1 cellular context compared by ENCODE assay signal in the genomic region with DNA sequence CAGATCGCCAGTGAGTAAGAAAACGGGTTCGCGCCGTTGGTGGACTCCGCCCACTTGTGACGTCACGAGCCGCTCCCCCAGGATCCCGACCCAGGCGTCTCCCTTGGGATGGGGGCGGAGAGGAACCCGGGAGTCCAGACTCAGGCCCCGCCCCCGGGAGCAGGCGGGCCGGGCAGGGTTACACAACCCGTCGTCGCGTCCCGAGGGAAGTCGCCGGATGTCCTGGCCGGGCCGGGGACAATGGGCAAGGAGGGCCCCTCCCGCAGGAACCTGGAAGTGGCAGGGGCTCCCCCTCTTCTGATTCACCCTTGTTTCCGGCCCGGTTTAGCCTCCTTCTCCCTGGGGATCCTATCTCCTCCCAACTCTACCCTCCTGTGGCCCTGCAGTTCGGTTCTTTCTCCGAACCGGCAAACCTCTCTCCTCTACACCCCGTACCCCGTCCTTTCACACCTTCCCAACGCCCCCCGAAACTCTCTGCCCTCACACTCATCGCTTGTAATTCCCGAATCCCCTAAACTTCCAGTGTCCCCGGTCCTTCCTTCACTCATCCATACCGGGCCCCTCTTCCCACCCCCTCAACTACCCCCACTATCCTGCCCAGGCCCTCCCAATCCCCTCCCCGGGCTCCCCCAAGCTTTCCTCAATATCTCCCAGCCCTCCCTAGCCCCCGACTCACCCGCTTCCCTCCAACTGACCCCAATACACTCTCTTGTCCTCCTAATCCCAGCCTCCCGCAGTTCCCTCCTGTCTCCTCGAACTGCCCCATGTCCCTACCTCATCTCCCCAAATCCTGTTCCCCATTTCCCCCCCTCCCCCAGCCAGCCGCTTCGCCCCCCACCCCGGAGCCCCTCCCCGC.
A peak's percentile ranks its signal among the peaks of the same experiment; 100 is the strongest.
TF ChIP-seq lines count a peak whose summit lies in the region.

No MANE protein-coding gene starts in this region.

TF ChIP-seq in WTC11, 78 proteins besides CTCF, POLR2A, EP300 and RAD21 (continued from another document):
- TF ChIP-seq, protein P1, sequence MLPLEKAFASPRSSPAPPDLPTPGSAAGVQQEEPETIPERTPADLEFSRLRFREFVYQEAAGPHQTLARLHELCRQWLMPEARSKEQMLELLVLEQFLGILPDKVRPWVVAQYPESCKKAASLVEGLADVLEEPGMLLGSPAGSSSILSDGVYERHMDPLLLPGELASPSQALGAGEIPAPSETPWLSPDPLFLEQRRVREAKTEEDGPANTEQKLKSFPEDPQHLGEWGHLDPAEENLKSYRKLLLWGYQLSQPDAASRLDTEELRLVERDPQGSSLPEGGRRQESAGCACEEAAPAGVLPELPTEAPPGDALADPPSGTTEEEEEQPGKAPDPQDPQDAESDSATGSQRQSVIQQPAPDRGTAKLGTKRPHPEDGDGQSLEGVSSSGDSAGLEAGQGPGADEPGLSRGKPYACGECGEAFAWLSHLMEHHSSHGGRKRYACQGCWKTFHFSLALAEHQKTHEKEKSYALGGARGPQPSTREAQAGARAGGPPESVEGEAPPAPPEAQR (CRISPR knock-in tag; IDR thresholded peaks at IDR 0.05) = no peak
- TF ChIP-seq FOXK1 (CRISPR knock-in tag; IDR thresholded peaks at IDR 0.05) (0 out of 2 replicates have a peak, but pooled peaks have one; percentile 14), SP1 (CRISPR knock-in tag; conservative IDR thresholded peaks at IDR 0.05) (peak; percentile 77; the same call in 1 of the 2 replicates), GTF2I (CRISPR knock-in tag; conservative IDR thresholded peaks at IDR 0.05) (no peak), MXD4 (CRISPR knock-in tag; IDR thresholded peaks at IDR 0.05; ENCODE audit: borderline replicate concordance) (no peak), ZNF423 (CRISPR knock-in tag; IDR thresholded peaks at IDR 0.05) (peak; percentile 61; the same call in 1 of the 2 replicates), ELF4 (CRISPR knock-in tag; IDR thresholded peaks at IDR 0.05; ENCODE audit: low read depth) (no peak), TEAD1 (CRISPR knock-in tag; IDR thresholded peaks at IDR 0.05) (peak; percentile 11; the same call in 1 of the 2 replicates)
- TF ChIP-seq, protein P2, sequence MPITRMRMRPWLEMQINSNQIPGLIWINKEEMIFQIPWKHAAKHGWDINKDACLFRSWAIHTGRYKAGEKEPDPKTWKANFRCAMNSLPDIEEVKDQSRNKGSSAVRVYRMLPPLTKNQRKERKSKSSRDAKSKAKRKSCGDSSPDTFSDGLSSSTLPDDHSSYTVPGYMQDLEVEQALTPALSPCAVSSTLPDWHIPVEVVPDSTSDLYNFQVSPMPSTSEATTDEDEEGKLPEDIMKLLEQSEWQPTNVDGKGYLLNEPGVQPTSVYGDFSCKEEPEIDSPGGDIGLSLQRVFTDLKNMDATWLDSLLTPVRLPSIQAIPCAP (CRISPR knock-in tag; IDR thresholded peaks at IDR 0.05) = no peak
- TF ChIP-seq, protein P3, sequence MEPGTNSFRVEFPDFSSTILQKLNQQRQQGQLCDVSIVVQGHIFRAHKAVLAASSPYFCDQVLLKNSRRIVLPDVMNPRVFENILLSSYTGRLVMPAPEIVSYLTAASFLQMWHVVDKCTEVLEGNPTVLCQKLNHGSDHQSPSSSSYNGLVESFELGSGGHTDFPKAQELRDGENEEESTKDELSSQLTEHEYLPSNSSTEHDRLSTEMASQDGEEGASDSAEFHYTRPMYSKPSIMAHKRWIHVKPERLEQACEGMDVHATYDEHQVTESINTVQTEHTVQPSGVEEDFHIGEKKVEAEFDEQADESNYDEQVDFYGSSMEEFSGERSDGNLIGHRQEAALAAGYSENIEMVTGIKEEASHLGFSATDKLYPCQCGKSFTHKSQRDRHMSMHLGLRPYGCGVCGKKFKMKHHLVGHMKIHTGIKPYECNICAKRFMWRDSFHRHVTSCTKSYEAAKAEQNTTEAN (CRISPR knock-in tag; IDR thresholded peaks at IDR 0.05) = no peak
- TF ChIP-seq, protein P4, sequence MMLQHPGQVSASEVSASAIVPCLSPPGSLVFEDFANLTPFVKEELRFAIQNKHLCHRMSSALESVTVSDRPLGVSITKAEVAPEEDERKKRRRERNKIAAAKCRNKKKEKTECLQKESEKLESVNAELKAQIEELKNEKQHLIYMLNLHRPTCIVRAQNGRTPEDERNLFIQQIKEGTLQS (CRISPR knock-in tag; conservative IDR thresholded peaks at IDR 0.05) = no peak
- TF ChIP-seq, protein P5, sequence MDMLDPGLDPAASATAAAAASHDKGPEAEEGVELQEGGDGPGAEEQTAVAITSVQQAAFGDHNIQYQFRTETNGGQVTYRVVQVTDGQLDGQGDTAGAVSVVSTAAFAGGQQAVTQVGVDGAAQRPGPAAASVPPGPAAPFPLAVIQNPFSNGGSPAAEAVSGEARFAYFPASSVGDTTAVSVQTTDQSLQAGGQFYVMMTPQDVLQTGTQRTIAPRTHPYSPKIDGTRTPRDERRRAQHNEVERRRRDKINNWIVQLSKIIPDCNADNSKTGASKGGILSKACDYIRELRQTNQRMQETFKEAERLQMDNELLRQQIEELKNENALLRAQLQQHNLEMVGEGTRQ (CRISPR knock-in tag; IDR thresholded peaks at IDR 0.05) = no peak
- TF ChIP-seq, protein P6, sequence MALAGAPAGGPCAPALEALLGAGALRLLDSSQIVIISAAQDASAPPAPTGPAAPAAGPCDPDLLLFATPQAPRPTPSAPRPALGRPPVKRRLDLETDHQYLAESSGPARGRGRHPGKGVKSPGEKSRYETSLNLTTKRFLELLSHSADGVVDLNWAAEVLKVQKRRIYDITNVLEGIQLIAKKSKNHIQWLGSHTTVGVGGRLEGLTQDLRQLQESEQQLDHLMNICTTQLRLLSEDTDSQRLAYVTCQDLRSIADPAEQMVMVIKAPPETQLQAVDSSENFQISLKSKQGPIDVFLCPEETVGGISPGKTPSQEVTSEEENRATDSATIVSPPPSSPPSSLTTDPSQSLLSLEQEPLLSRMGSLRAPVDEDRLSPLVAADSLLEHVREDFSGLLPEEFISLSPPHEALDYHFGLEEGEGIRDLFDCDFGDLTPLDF (CRISPR knock-in tag; IDR thresholded peaks at IDR 0.05) = no peak
- TF ChIP-seq, protein P7, sequence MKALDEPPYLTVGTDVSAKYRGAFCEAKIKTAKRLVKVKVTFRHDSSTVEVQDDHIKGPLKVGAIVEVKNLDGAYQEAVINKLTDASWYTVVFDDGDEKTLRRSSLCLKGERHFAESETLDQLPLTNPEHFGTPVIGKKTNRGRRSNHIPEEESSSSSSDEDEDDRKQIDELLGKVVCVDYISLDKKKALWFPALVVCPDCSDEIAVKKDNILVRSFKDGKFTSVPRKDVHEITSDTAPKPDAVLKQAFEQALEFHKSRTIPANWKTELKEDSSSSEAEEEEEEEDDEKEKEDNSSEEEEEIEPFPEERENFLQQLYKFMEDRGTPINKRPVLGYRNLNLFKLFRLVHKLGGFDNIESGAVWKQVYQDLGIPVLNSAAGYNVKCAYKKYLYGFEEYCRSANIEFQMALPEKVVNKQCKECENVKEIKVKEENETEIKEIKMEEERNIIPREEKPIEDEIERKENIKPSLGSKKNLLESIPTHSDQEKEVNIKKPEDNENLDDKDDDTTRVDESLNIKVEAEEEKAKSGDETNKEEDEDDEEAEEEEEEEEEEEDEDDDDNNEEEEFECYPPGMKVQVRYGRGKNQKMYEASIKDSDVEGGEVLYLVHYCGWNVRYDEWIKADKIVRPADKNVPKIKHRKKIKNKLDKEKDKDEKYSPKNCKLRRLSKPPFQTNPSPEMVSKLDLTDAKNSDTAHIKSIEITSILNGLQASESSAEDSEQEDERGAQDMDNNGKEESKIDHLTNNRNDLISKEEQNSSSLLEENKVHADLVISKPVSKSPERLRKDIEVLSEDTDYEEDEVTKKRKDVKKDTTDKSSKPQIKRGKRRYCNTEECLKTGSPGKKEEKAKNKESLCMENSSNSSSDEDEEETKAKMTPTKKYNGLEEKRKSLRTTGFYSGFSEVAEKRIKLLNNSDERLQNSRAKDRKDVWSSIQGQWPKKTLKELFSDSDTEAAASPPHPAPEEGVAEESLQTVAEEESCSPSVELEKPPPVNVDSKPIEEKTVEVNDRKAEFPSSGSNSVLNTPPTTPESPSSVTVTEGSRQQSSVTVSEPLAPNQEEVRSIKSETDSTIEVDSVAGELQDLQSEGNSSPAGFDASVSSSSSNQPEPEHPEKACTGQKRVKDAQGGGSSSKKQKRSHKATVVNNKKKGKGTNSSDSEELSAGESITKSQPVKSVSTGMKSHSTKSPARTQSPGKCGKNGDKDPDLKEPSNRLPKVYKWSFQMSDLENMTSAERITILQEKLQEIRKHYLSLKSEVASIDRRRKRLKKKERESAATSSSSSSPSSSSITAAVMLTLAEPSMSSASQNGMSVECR (CRISPR knock-in tag; IDR thresholded peaks at IDR 0.05; ENCODE audit: borderline replicate concordance) = 0 out of 2 replicates have a peak, but pooled peaks have one; percentile 12
